Comparison of ENCODE assay signal across 10 cellular contexts in genomic region chr7:102273749-102274712, GRCh38. TPM values are rescaled to one million over a fixed set of nuclear protein-coding genes. Genes with fewer than 3 reads are reported as not detected.
DNase-seq lines count a peak whose midpoint lies in the region; ATAC-seq and TF ChIP-seq lines count a peak whose summit lies in the region.
"Had no signal": no experiment of that assay in that cellular context is flagged by ENCODE, and none has a peak within 500 bp of the region (broad histone marks: within the 10 kb centered on the region; RNA-seq: fewer than 3 reads in every experiment).

No MANE protein-coding gene starts in this region.

- DNase-seq in H4 (ENCODE audit: low spot score) (peak; percentile 93), NCI-H510A (lab: John Stamatoyannopoulos, UW) (peak; percentile 36), mammary epithelial cell (peak; percentile 77), neural crest cell (ENCODE audit: low read depth, low spot score) (no peak), middle frontal gyrus (ENCODE audit: extremely low spot score, low spot score) (no peak), anterior cingulate cortex (lab: John Stamatoyannopoulos, UW) (no peak)
- DNase-seq: NCI-H446 treated with DMSO at 0.1 percent for 48 hours had no signal

- H3K4me1 ChIP-seq in mammary epithelial cell (ENCODE audit: insufficient read depth, low read length) = peaks cover 5% of the 10 kb centered on the region

- H3K9me3 Mint-ChIP-seq in neural crest cell = no peaks in the 10 kb centered on the region
- H3K9me3 Mint-ChIP-seq: dendritic cell treated with granulocyte-macrophage colony-stimulating factor and Interleukin-4, amounts not matched to agents 40 ng/mL and 50 ng/mL, for 4 days had no signal

- H3K36me3 ChIP-seq in mammary epithelial cell (ENCODE audit: insufficient read depth, low read length) = no peaks in the 10 kb centered on the region

- no peak for TF ChIP-seq CTCF in mammary epithelial cell (conservative IDR thresholded peaks at IDR 0.05 in 1 of 2, IDR thresholded peaks at IDR 0.05 in 1 of 2; ENCODE audit: extremely low read depth in 1 of 2, insufficient read depth in 1 of 2, low read depth in 1 of 2, low read length in 2 of 2)
- TF ChIP-seq CTCF in neural crest cell (conservative IDR thresholded peaks at IDR 0.05) = no peak

- no peak overlapping the region for H3K4me3 Mint-ChIP-seq in neural crest cell
- H3K4me3 Mint-ChIP-seq: dendritic cell treated with granulocyte-macrophage colony-stimulating factor and Interleukin-4, amounts not matched to agents 40 ng/mL and 50 ng/mL, for 4 days had no signal

- peaks cover 4% of the 10 kb centered on the region for H3K4me1 Mint-ChIP-seq in neural crest cell

- H3K27ac ChIP-seq in mammary epithelial cell (ENCODE audit: insufficient read depth, low read depth, low read length) = no peak overlapping the region

- intact Hi-C loops in mammary epithelial cell (cut with micrococcal nuclease) = loop anchor here (2.0 kb wide), 1 partner anchor 459 kb away; no protein-coding TSS in a partner anchor

- H3K36me3 Mint-ChIP-seq in neural crest cell (ENCODE audit: low read depth) = no peaks in the 10 kb centered on the region

- 71% methylated on average over 18 of the region's 23 CpGs for WGBS in mammary epithelial cell (ENCODE audit: low coverage, missing lambda C conversion rate)

- no peak overlapping the region for H2AFZ ChIP-seq in mammary epithelial cell (ENCODE audit: low read depth, low read length)

- ATAC-seq in GM18870 (IDR thresholded peaks at IDR 0.05; ENCODE audit: unreplicated experiment) = no peak
- ATAC-seq in HG03135 (IDR thresholded peaks at IDR 0.05; ENCODE audit: unreplicated experiment) = no peak

- no peak overlapping the region for H3K4me2 ChIP-seq in mammary epithelial cell (ENCODE audit: insufficient read depth, low read depth, low read length)

- peaks cover 2% of the 10 kb centered on the region for H3K27me3 Mint-ChIP-seq in neural crest cell (ENCODE audit: low read depth)
- H3K27me3 Mint-ChIP-seq: dendritic cell treated with granulocyte-macrophage colony-stimulating factor and Interleukin-4, amounts not matched to agents 40 ng/mL and 50 ng/mL, for 4 days had no signal

- H3K27me3 ChIP-seq in mammary epithelial cell (ENCODE audit: insufficient read depth, low read length) = no peaks in the 10 kb centered on the region

- BruUV-seq in mammary epithelial cell (replicated peaks; lab: Mats Ljungman, UMichigan) = no TSS peak

- dilution Hi-C loops in mammary epithelial cell (cut with HindIII; ENCODE audit: low sequenced_read_pairs) = no loop called here

- H3K9ac ChIP-seq in mammary epithelial cell (ENCODE audit: insufficient read depth, low read length) = no peak overlapping the region

- CTCF ChIA-PET in mammary epithelial cell (lab: Charles Lee; ENCODE audit: low non-redundant PET) = no interaction called here

- H4K20me1 ChIP-seq in mammary epithelial cell (ENCODE audit: insufficient read depth, low read length) = no peaks in the 10 kb centered on the region

- H3K27ac Mint-ChIP-seq in neural crest cell (ENCODE audit: unreplicated experiment) = peak overlapping the region; percentile 83
- H3K27ac Mint-ChIP-seq: dendritic cell treated with granulocyte-macrophage colony-stimulating factor and Interleukin-4, amounts not matched to agents 40 ng/mL and 50 ng/mL, for 4 days had no signal

- no peaks in the 10 kb centered on the region for H3K9me3 ChIP-seq in mammary epithelial cell (replicated peaks; ENCODE audit: insufficient read depth, low read length)

- no peaks in the 10 kb centered on the region for H3K79me2 ChIP-seq in mammary epithelial cell (ENCODE audit: insufficient read depth, low read length)

- in situ Hi-C loops in mammary epithelial cell (cut with MboI; ENCODE audit: low sequenced_read_pairs in 2 of 2) = loop anchor here in 1 of 2 donors (10.0 kb wide), 1 partner anchor 729 kb away; no protein-coding TSS in a partner anchor

- no peak overlapping the region for H3K4me3 ChIP-seq in mammary epithelial cell (replicated peaks in 1 of 3; ENCODE audit: insufficient read depth in 1 of 3, low read depth in 2 of 3, low read length in 3 of 3)

RNA-seq across cellular contexts. Expression of gene SH2B2, which starts 12.6 kb away (rescaled TPM):
- total RNA-seq in H4 (2014; rRNA removed; shearing (Covaris generic)) = 1.8 and 3.3 TPM in 2 replicates
- total RNA-seq in mammary epithelial cell = 1 to 10 TPM; 3.0 to 3.4 TPM
- polyA plus RNA-seq in mammary epithelial cell = 1.3 TPM
- not detected for polyA minus RNA-seq in mammary epithelial cell
- total RNA-seq in neural crest cell = 13.3 and 16.4 TPM in 2 replicates

Comparison
In these comparisons a context has a peak if more than half of its experiments do, and no peak if none do; other contexts are left out.
1. DNase-seq: peak in H4 (single experiment), NCI-H510A (single experiment) and mammary epithelial cell (single experiment); none in neural crest cell (single experiment), middle frontal gyrus (single experiment) and anterior cingulate cortex (0 of 58).